ENCODE assay signal across 1 cellular context in genomic region chr6:36492092-36492491, GRCh38.
TF ChIP-seq lines count a peak whose summit lies in the region.

No MANE protein-coding gene starts in this region.

TF ChIP-seq in GM23338, 12 proteins besides CTCF, POLR2A, EP300 and RAD21 (continued from another document):
- TF ChIP-seq ZNF462 (CRISPR knock-in tag; IDR thresholded peaks at IDR 0.05) (no peak), EZH2 (IDR thresholded peaks at IDR 0.05; ENCODE audit: low read depth, unreplicated experiment) (no peak), ZNF114 (CRISPR knock-in tag; IDR thresholded peaks at IDR 0.05) (no peak), JUNB (IDR thresholded peaks at IDR 0.05; ENCODE audit: unreplicated experiment) (no peak), NANOG (IDR thresholded peaks at IDR 0.05; ENCODE audit: borderline replicate concordance) (no peak), STAT1 (IDR thresholded peaks at IDR 0.05; ENCODE audit: unreplicated experiment) (no peak), ZNF331 (CRISPR knock-in tag; IDR thresholded peaks at IDR 0.05; ENCODE audit: low read depth) (no peak), CREB1 (CRISPR knock-in tag; IDR thresholded peaks at IDR 0.05; ENCODE audit: low read depth) (no peak)
- TF ChIP-seq, protein P1, sequence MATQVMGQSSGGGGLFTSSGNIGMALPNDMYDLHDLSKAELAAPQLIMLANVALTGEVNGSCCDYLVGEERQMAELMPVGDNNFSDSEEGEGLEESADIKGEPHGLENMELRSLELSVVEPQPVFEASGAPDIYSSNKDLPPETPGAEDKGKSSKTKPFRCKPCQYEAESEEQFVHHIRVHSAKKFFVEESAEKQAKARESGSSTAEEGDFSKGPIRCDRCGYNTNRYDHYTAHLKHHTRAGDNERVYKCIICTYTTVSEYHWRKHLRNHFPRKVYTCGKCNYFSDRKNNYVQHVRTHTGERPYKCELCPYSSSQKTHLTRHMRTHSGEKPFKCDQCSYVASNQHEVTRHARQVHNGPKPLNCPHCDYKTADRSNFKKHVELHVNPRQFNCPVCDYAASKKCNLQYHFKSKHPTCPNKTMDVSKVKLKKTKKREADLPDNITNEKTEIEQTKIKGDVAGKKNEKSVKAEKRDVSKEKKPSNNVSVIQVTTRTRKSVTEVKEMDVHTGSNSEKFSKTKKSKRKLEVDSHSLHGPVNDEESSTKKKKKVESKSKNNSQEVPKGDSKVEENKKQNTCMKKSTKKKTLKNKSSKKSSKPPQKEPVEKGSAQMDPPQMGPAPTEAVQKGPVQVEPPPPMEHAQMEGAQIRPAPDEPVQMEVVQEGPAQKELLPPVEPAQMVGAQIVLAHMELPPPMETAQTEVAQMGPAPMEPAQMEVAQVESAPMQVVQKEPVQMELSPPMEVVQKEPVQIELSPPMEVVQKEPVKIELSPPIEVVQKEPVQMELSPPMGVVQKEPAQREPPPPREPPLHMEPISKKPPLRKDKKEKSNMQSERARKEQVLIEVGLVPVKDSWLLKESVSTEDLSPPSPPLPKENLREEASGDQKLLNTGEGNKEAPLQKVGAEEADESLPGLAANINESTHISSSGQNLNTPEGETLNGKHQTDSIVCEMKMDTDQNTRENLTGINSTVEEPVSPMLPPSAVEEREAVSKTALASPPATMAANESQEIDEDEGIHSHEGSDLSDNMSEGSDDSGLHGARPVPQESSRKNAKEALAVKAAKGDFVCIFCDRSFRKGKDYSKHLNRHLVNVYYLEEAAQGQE (IDR thresholded peaks at IDR 0.05; ENCODE audit: unreplicated experiment): no peak
- TF ChIP-seq, protein P2, sequence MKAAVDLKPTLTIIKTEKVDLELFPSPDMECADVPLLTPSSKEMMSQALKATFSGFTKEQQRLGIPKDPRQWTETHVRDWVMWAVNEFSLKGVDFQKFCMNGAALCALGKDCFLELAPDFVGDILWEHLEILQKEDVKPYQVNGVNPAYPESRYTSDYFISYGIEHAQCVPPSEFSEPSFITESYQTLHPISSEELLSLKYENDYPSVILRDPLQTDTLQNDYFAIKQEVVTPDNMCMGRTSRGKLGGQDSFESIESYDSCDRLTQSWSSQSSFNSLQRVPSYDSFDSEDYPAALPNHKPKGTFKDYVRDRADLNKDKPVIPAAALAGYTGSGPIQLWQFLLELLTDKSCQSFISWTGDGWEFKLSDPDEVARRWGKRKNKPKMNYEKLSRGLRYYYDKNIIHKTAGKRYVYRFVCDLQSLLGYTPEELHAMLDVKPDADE (IDR thresholded peaks at IDR 0.05): no peak
